ENCODE assay signal across 10 cellular contexts in genomic region chr10:93463723-93464511, GRCh38. TPM values are rescaled to one million over a fixed set of nuclear protein-coding genes. Genes with fewer than 3 reads are reported as not detected.
DNase-seq lines count a peak whose midpoint lies in the region; TF ChIP-seq lines count a peak whose summit lies in the region.
"Had no signal": no experiment of that assay in that cellular context is flagged by ENCODE, and none has a peak within 500 bp of the region (broad histone marks: within the 10 kb centered on the region; RNA-seq: fewer than 3 reads in every experiment).

No MANE protein-coding gene starts in this region.

- H3K4me1 ChIP-seq in right atrium auricular region (peaks cover 0 to 52% of the 10 kb centered on the region in 2 donors), stomach smooth muscle (ENCODE audit: control insufficient read depth, insufficient read depth, low read length) (peaks cover 75% of the 10 kb centered on the region)

- H3K4me3 ChIP-seq in right atrium auricular region (no peak overlapping the region), stomach smooth muscle (ENCODE audit: low read length in 2 of 2) (peak overlapping the region in 1 of 2 donors; percentile 17), H7 (ENCODE audit: insufficient read depth, low read depth, low read length) (no peak overlapping the region)

- H3K27ac ChIP-seq in right atrium auricular region (peak overlapping the region; percentile 91 to 98), stomach smooth muscle (ENCODE audit: low read length) (peak overlapping the region; percentile 94)
- H3K27ac ChIP-seq: neutrophil had no signal

- H3K9ac ChIP-seq in stomach smooth muscle (ENCODE audit: low read length in 2 of 2): no peak overlapping the region

- H3K27me3 ChIP-seq in right atrium auricular region (no peaks in the 10 kb centered on the region), stomach smooth muscle (ENCODE audit: control insufficient read depth in 1 of 2, insufficient read depth in 2 of 2, low read length in 2 of 2) (no peaks in the 10 kb centered on the region), H7 (ENCODE audit: control insufficient read depth, insufficient read depth, low read length) (no peaks in the 10 kb centered on the region)
- H3K27me3 ChIP-seq: neutrophil had no signal

- in situ Hi-C loops in KBM-7 (cut with MboI; ENCODE audit: low pct_unique_long_range_greater_than_20kb, low sequenced_read_pairs): no loop called here

- H3K9me3 ChIP-seq in right atrium auricular region (no peaks in the 10 kb centered on the region), stomach smooth muscle (ENCODE audit: control insufficient read depth in 2 of 2, low read length in 2 of 2) (no peaks in the 10 kb centered on the region)
- H3K9me3 ChIP-seq: neutrophil had no signal

- DNase-seq in KBM-7: peak; percentile 82
- peak; percentile 55 for DNase-seq in astrocyte of the hippocampus (ENCODE audit: low read depth, low spot score)
- peak; percentile 75 for DNase-seq in right atrium auricular region (ENCODE audit: low spot score)
- DNase-seq in UCSD-AML1 (lab: John Stamatoyannopoulos, UW; ENCODE audit: unreplicated experiment): no peak
- no peak for DNase-seq in NCI-H1105 (lab: John Stamatoyannopoulos, UW)
- DNase-seq in NCI-H2107 treated with DMSO at 0.1 percent for 48 hours (lab: John Stamatoyannopoulos, UW; ENCODE audit: unreplicated experiment): no peak
- DNase-seq in H7: no peak
- DNase-seq: activated CD4-positive, alpha-beta T cell treated with anti-CD3 and anti-CD28 coated beads for 1 hour had no signal

- H3K36me3 ChIP-seq in right atrium auricular region (no peaks in the 10 kb centered on the region), stomach smooth muscle (ENCODE audit: control insufficient read depth in 2 of 2, insufficient read depth in 2 of 2, low read length in 2 of 2) (peaks cover 4% of the 10 kb centered on the region in 2 donors), H7 (replicated peaks; ENCODE audit: control insufficient read depth, insufficient read depth, low read length) (no peaks in the 10 kb centered on the region)
- H3K36me3 ChIP-seq: neutrophil had no signal

- no peak for TF ChIP-seq CTCF in right atrium auricular region (IDR thresholded peaks at IDR 0.05)

RNA-seq across cellular contexts. Expression of gene MYOF, which starts 18.2 kb away (rescaled TPM):
- total RNA-seq in right atrium auricular region: 10 to 100 TPM; 13.4 to 14.1 TPM
- 2.8 and 3.0 TPM in 2 replicates for total RNA-seq in H7 (2014; rRNA removed; shearing (Covaris generic))

RNA-seq across cellular contexts. Expression of gene CEP55, which starts 32.5 kb away (rescaled TPM):
- 1 to 10 TPM in 1 of 2 donors, under 1 TPM in 1; 0.24 to 1.8 TPM for total RNA-seq in right atrium auricular region
- 41.8 and 46.0 TPM in 2 replicates for total RNA-seq in H7 (2014; rRNA removed; shearing (Covaris generic))

Comparison
In these comparisons a context has a peak if more than half of its experiments do, and no peak if none do; other contexts are left out.
1. DNase-seq: peak in KBM-7 (single experiment), astrocyte of the hippocampus (single experiment) and right atrium auricular region (single experiment); none in UCSD-AML1 (single experiment), NCI-H1105 (single experiment), NCI-H2107 treated with DMSO at 0.1 percent for 48 hours (single experiment) and H7 (single experiment).
2. RNA of gene CEP55, which starts 32.5 kb away (total RNA-seq): 41.8 to 46.0 TPM in H7; 0.24 to 1.8 TPM in right atrium auricular region; every median in the first group is over 10 times any median in the second.